ENCODE assay signal across 20 cellular contexts in genomic region chr13:73096173-73097117, GRCh38. TPM values are rescaled to one million over a fixed set of nuclear protein-coding genes. Genes with fewer than 3 reads are reported as not detected.
DNase-seq lines count a peak whose midpoint lies in the region; ATAC-seq, FAIRE-seq and TF ChIP-seq lines count a peak whose summit lies in the region.
"Had no signal": no experiment of that assay in that cellular context is flagged by ENCODE, and none has a peak within 500 bp of the region (broad histone marks: within the 10 kb centered on the region; RNA-seq: fewer than 3 reads in every experiment).

No MANE protein-coding gene starts in this region.

- H2AFZ ChIP-seq in K562 (ENCODE audit: low read depth, low read length), result no peak overlapping the region

- TF ChIP-seq POLR2A in K562 (conservative IDR thresholded peaks at IDR 0.05), result no peak

- no peak overlapping the region for H3K27ac ChIP-seq in K562 (ENCODE audit: extremely low read depth, low read depth, low read length)
- H3K27ac ChIP-seq: body of pancreas, esophagus muscularis mucosa had no signal

- H3K36me3 ChIP-seq in K562 (ENCODE audit: control insufficient read depth, insufficient read depth, low read length), result no peaks in the 10 kb centered on the region
- H3K36me3 ChIP-seq: esophagus muscularis mucosa had no signal

- no peaks in the 10 kb centered on the region for H3K9me3 ChIP-seq in K562 (replicated peaks; ENCODE audit: control insufficient read depth, insufficient read depth, low read depth, low read length)
- H3K9me3 ChIP-seq: body of pancreas, esophagus muscularis mucosa, mucosa of descending colon had no signal

- intact Hi-C loops in K562 (cut with micrococcal nuclease), result no loop called here

- CTCF ChIA-PET in K562 (lab: Yijun Ruan, JAX; ENCODE audit: low intra/inter-chr PET ratio), result no interaction called here
- CTCF ChIA-PET in activated CD4-positive, alpha-beta memory T cell treated with anti-CD3 and anti-CD28 coated beads, Interleukin-2, amount 10 ng/mL, durations not matched to agents 7 days and 5 days (lab: Charles Lee), result no interaction called here

- no peaks in the 10 kb centered on the region for H4K20me1 ChIP-seq in K562 (replicated peaks; ENCODE audit: control insufficient read depth, insufficient read depth, low read length)

- no peaks in the 10 kb centered on the region for H3K27me3 Mint-ChIP-seq in activated CD4-positive, alpha-beta memory T cell treated with anti-CD3 and anti-CD28 coated beads, Interleukin-2, amount 10 ng/mL, durations not matched to agents 7 days and 5 days
- no peaks in the 10 kb centered on the region for H3K27me3 Mint-ChIP-seq in glutamatergic neuron (ENCODE audit: unreplicated experiment)

- no peak for TF ChIP-seq CTCF in K562 (IDR thresholded peaks at IDR 0.05 in 2 of 3, conservative IDR thresholded peaks at IDR 0.05 in 1 of 3; ENCODE audit: insufficient read depth in 2 of 3, low read depth in 1 of 3, low read length in 3 of 3)
- TF ChIP-seq CTCF in glutamatergic neuron (IDR thresholded peaks at IDR 0.05; ENCODE audit: partially characterized antibody, unreplicated experiment), result no peak

- H3K4me2 ChIP-seq in K562 (ENCODE audit: insufficient read depth, low read length), result no peak overlapping the region

- H3K27me3 ChIP-seq in K562 (ENCODE audit: control insufficient read depth in 2 of 2, insufficient read depth in 2 of 2, low read length in 2 of 2), result no peaks in the 10 kb centered on the region
- H3K27me3 ChIP-seq: body of pancreas, esophagus muscularis mucosa had no signal

- H3K4me1 ChIP-seq in K562 (replicated peaks in 1 of 2; ENCODE audit: control insufficient read depth in 2 of 2, insufficient read depth in 2 of 2, low read length in 2 of 2), result no peaks in the 10 kb centered on the region
- H3K4me1 ChIP-seq: body of pancreas, esophagus muscularis mucosa had no signal

- H3K9me1 ChIP-seq in K562 (ENCODE audit: control insufficient read depth, insufficient read depth, low read length), result no peaks in the 10 kb centered on the region

- no peak overlapping the region for H3K4me3 ChIP-seq in K562
- H3K4me3 ChIP-seq: body of pancreas, esophagus muscularis mucosa, mucosa of descending colon had no signal

- in situ Hi-C loops in K562 (cut with MboI), result no loop called here

- peak; percentile 23 for DNase-seq in EH (ENCODE audit: low read depth)
- peak; percentile 25 for DNase-seq in LHCN-M2 (ENCODE audit: low read depth)
- DNase-seq in K562 (ENCODE audit: extremely low read depth in 1 of 4, low spot score in 3 of 4), result peak in 2 of 4 experiments; percentile 8 to 11
- peak; percentile 78 for DNase-seq in myocyte (ENCODE audit: low read depth)
- DNase-seq in HUDEP-2 (lab: John Stamatoyannopoulos, UW; ENCODE audit: unreplicated experiment in 76 of 76), result no peak
- no peak for DNase-seq in activated CD4-positive, alpha-beta memory T cell treated with anti-CD3 and anti-CD28 coated beads, Interleukin-2, amount 10 ng/mL, durations not matched to agents 7 days and 5 days
- no peak for DNase-seq in glutamatergic neuron
- DNase-seq: activated CD4-positive, alpha-beta T cell treated with anti-CD3 and anti-CD28 coated beads for 48 hours; activated naive CD4-positive, alpha-beta T cell treated with Interleukin-2 at 50 U/mL for 16 hours; dermis blood vessel endothelial cell; Karpas-422; kidney glomerular epithelial cell; mucosa of descending colon; NCI-H2227 treated with DMSO at 0.1 percent for 48 hours; stimulated activated CD4-positive, alpha-beta T cell treated with anti-CD3 and anti-CD28 coated beads, Interleukin-4, amount 100 ng/mL, for 24 hours; stimulated activated CD8-positive, alpha-beta memory T cell treated with anti-CD3 and anti-CD28 coated beads, Interleukin-4, amount 100 ng/mL, for 48 hours had no signal

- H3K27ac Mint-ChIP-seq in activated CD4-positive, alpha-beta memory T cell treated with anti-CD3 and anti-CD28 coated beads, Interleukin-2, amount 10 ng/mL, durations not matched to agents 7 days and 5 days, result no peak overlapping the region
- H3K27ac Mint-ChIP-seq in glutamatergic neuron (ENCODE audit: unreplicated experiment), result no peak overlapping the region

- ATAC-seq in K562 (no peak), GM19452 (IDR thresholded peaks at IDR 0.05; ENCODE audit: unreplicated experiment) (no peak)
- ATAC-seq: body of pancreas, mucosa of descending colon had no signal

- H3K4me1 Mint-ChIP-seq in activated CD4-positive, alpha-beta memory T cell treated with anti-CD3 and anti-CD28 coated beads, Interleukin-2, amount 10 ng/mL, durations not matched to agents 7 days and 5 days, result no peaks in the 10 kb centered on the region
- no peaks in the 10 kb centered on the region for H3K4me1 Mint-ChIP-seq in glutamatergic neuron (ENCODE audit: low read depth, unreplicated experiment)

- no peak overlapping the region for H3K4me3 Mint-ChIP-seq in activated CD4-positive, alpha-beta memory T cell treated with anti-CD3 and anti-CD28 coated beads, Interleukin-2, amount 10 ng/mL, durations not matched to agents 7 days and 5 days
- no peak overlapping the region for H3K4me3 Mint-ChIP-seq in glutamatergic neuron (ENCODE audit: unreplicated experiment)

- no TSS peak for BruUV-seq in K562 (replicated peaks; lab: Mats Ljungman, UMichigan)

- no peak for TF ChIP-seq RAD21 in K562 (CRISPR knock-in tag; conservative IDR thresholded peaks at IDR 0.05 in 1 of 2, IDR thresholded peaks at IDR 0.05 in 1 of 2)

- H3K9me3 Mint-ChIP-seq in activated CD4-positive, alpha-beta memory T cell treated with anti-CD3 and anti-CD28 coated beads, Interleukin-2, amount 10 ng/mL, durations not matched to agents 7 days and 5 days, result no peaks in the 10 kb centered on the region
- no peaks in the 10 kb centered on the region for H3K9me3 Mint-ChIP-seq in glutamatergic neuron (ENCODE audit: unreplicated experiment)

- POLR2A ChIA-PET in K562 (lab: Yijun Ruan, JAX), result no interaction called here
- POLR2A ChIA-PET in activated CD4-positive, alpha-beta memory T cell treated with anti-CD3 and anti-CD28 coated beads, Interleukin-2, amount 10 ng/mL, durations not matched to agents 7 days and 5 days (lab: Charles Lee), result no interaction called here

- no peak for TF ChIP-seq EP300 in K562 (IDR thresholded peaks at IDR 0.05; ENCODE audit: low read length)

- H3K36me3 Mint-ChIP-seq in activated CD4-positive, alpha-beta memory T cell treated with anti-CD3 and anti-CD28 coated beads, Interleukin-2, amount 10 ng/mL, durations not matched to agents 7 days and 5 days (ENCODE audit: low read depth), result no peaks in the 10 kb centered on the region
- no peaks in the 10 kb centered on the region for H3K36me3 Mint-ChIP-seq in glutamatergic neuron (ENCODE audit: unreplicated experiment)

- H3K9ac ChIP-seq in K562 (ENCODE audit: insufficient read depth in 1 of 2, low read depth in 2 of 2, low read length in 2 of 2), result no peak overlapping the region

- no peaks in the 10 kb centered on the region for H3K79me2 ChIP-seq in K562 (ENCODE audit: control insufficient read depth, insufficient read depth, low read length)

- 22% methylated on average over 8 of the region's 8 CpGs for WGBS in K562 (ENCODE audit: insufficient coverage, low coverage, missing lambda C conversion rate)

- FAIRE-seq in K562 (lab: Jason Lieb, UNC), result no peak
- FAIRE-seq: D721Med had no signal

TF ChIP-seq in K562, 482 proteins besides CTCF, POLR2A, EP300 and RAD21:
- TF ChIP-seq PHTF2 (CRISPR knock-in tag; IDR thresholded peaks at IDR 0.05), result no peak
- peak; percentile 62 for TF ChIP-seq NFIC (IDR thresholded peaks at IDR 0.05)

RNA-seq across cellular contexts. Expression of gene KLF5, which starts 37.6 kb away (rescaled TPM):
- 9.7 and 18.6 TPM in 2 replicates for total RNA-seq in LHCN-M2 (2014; rRNA removed)
- 23.6 TPM for polyA plus RNA-seq in LHCN-M2 (2012)
- total RNA-seq in K562 (2011; cell fraction: chromatin; rRNA removed; ENCODE audit: low replicate concordance), result 0.74 and 1.1 TPM in 2 replicates
- total RNA-seq in K562 (2011; cell fraction: nucleolus; rRNA removed), result 0.26 and 0.67 TPM in 2 replicates
- total RNA-seq in K562 (2011; cell fraction: nucleoplasm; rRNA removed), result 0.84 and 1.3 TPM in 2 replicates
- 0.32 and 0.41 TPM in 2 replicates for total RNA-seq in K562 (2014; rRNA removed)
- 0.51 and 0.69 TPM in 2 replicates for total RNA-seq in K562 (2014; rRNA removed; fragmentation: Illumina TruSeq; extraction: Trizol)
- 0.23 and 0.36 TPM in 2 replicates for total RNA-seq in K562 (2015; rRNA removed; fragmentation: Illumina TruSeq; extraction: Trizol)
- 0.58 and 0.74 TPM in 2 replicates for total RNA-seq in K562 (2021)
- polyA plus RNA-seq in K562 (2011; rRNA removed), result 1.0 and 2.1 TPM in 2 replicates
- polyA plus RNA-seq in K562 (2011; cell fraction: cytosol; rRNA removed), result 1.7 and 2.7 TPM in 2 replicates
- polyA plus RNA-seq in K562 (2011; cell fraction: nucleus; rRNA removed), result 1.5 and 2.7 TPM in 2 replicates
- 0.56 and 1.5 TPM in 2 replicates for polyA plus RNA-seq in K562 (2012)
- polyA plus RNA-seq in K562 (2014; fragmentation: Illumina TruSeq; extraction: Trizol), result 0.64 and 1.00 TPM in 2 replicates
- polyA plus RNA-seq in K562 (2014; fragmentation: Nextera tagmentation; extraction: Ambion mirVana), result under 1 TPM; 0.17 to 0.18 TPM
- polyA plus RNA-seq in K562 (2014; rRNA removed), result 0.29 and 0.30 TPM in 2 replicates
- 0.98 and 3.1 TPM in 2 replicates for polyA minus RNA-seq in K562 (2011; rRNA and poly(A)+ RNA removed)
- polyA minus RNA-seq in K562 (2011; cell fraction: cytosol; rRNA and poly(A)+ RNA removed), result 0.95 and 5.6 TPM in 2 replicates
- polyA minus RNA-seq in K562 (2011; cell fraction: nucleus; rRNA and poly(A)+ RNA removed), result 1.5 and 3.3 TPM in 2 replicates
- 73.9 and 121 TPM in 2 replicates for total RNA-seq in myocyte
- 58.0 TPM for polyA plus RNA-seq in myocyte (2012)
- total RNA-seq in activated CD4-positive, alpha-beta memory T cell treated with anti-CD3 and anti-CD28 coated beads, Interleukin-2, amount 10 ng/mL, durations not matched to agents 7 days and 5 days, result 1 to 10 TPM; 1.6 to 2.3 TPM
- total RNA-seq in glutamatergic neuron (ENCODE audit: unreplicated experiment), result 0.34 TPM

Comparison
In these comparisons a context has a peak if more than half of its experiments do, and no peak if none do; other contexts are left out.
1. DNase-seq: peak in EH (single experiment), LHCN-M2 (single experiment) and myocyte (single experiment); none in HUDEP-2 (0 of 76), activated CD4-positive, alpha-beta memory T cell treated with anti-CD3 and anti-CD28 coated beads, Interleukin-2, amount 10 ng/mL, durations not matched to agents 7 days and 5 days (single experiment) and glutamatergic neuron (single experiment).